Comparison of ENCODE assay signal across 29 cellular contexts in the genomic region with DNA sequence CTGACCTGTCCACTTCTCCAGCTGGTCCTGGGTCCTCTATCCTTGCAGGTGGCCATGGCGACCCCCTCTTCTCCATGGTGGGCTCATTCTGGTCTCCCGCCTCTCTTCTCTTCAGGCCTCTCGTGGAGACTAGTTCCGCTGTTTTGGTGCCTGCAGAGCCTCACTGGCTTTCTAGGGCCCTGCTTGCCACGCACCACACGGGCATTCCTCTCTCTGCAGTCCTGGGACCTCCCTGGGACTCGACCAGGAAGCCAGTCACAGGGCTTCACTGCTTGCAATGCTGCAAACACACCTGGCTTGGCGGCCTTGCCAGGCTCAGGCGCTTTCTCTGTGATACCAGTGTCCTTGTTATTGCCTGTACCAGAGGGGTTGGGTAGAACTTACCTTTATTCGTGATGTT. TPM values are rescaled to one million over a fixed set of nuclear protein-coding genes. Genes with fewer than 3 reads are reported as not detected.
"Had no signal": no experiment of that assay in that cellular context is flagged by ENCODE, and none has a peak within 500 bp of the region (broad histone marks: within the 10 kb centered on the region; RNA-seq: fewer than 3 reads in every experiment).

No MANE protein-coding gene starts in this region.

- H3K4me1 ChIP-seq: parathyroid adenoma, psoas muscle, right lobe of liver, sigmoid colon, suprapubic skin, tibial artery, transverse colon, upper lobe of left lung, vagina had no signal

- H3K36me3 ChIP-seq: ovary, sigmoid colon, suprapubic skin, tibial artery, transverse colon, upper lobe of left lung, vagina had no signal

- H3K4me3 ChIP-seq: ovary, psoas muscle, right lobe of liver, sigmoid colon, suprapubic skin, testis, tibial artery, transverse colon, upper lobe of left lung, vagina had no signal

- H3K9ac ChIP-seq: parathyroid adenoma had no signal

- H3K27me3 ChIP-seq: ovary, right lobe of liver, suprapubic skin, testis, transverse colon, upper lobe of left lung, vagina had no signal

- H3K27ac ChIP-seq: ovary, parathyroid adenoma, psoas muscle, right lobe of liver, sigmoid colon, suprapubic skin, testis, tibial artery, transverse colon, upper lobe of left lung, vagina had no signal

- H3K79me2 ChIP-seq: parathyroid adenoma had no signal

- H2AFZ ChIP-seq: parathyroid adenoma had no signal

- H3K9me3 ChIP-seq: ovary, psoas muscle, right lobe of liver, sigmoid colon, suprapubic skin, testis, tibial artery, transverse colon, upper lobe of left lung, vagina had no signal

- DNase-seq: naive thymus-derived CD4-positive, alpha-beta T cell; natural killer cell; occipital lobe; psoas muscle; right cardiac atrium; right lobe of liver; sigmoid colon; small intestine; stimulated activated CD4-positive, alpha-beta T cell treated with anti-CD3 and anti-CD28 coated beads, Interleukin-12 subunit alpha, Interleukin-12 subunit beta, amount 100 ng/mL, for 4 hours; stimulated activated CD4-positive, alpha-beta T cell treated with anti-CD3 and anti-CD28 coated beads, Interleukin-1b, Interleukin-23, amount 100 ng/mL, for 48 hours; stimulated activated CD4-positive, alpha-beta T cell treated with anti-CD3 and anti-CD28 coated beads, Interleukin-4, amount 100 ng/mL, for 1 hour; stimulated activated CD4-positive, alpha-beta T cell treated with anti-CD3 and anti-CD28 coated beads, Interleukin-4, amount 100 ng/mL, for 4 hours; stimulated activated CD8-positive, alpha-beta memory T cell treated with anti-CD3 and anti-CD28 coated beads, Interleukin-4, amount 100 ng/mL, for 48 hours; stimulated activated naive CD4-positive, alpha-beta T cell; stimulated activated naive CD8-positive, alpha-beta T cell treated with anti-CD3 and anti-CD28 coated beads, Interleukin-15, amount 100 ng/mL, for 72 hours; stimulated activated naive CD8-positive, alpha-beta T cell treated with anti-CD3 and anti-CD28 coated beads, Interleukin-15, Interleukin-2, amounts not matched to agents 100 U/mL and 50 U/mL, for 24 hours; substantia nigra; testis; tibial artery; transverse colon had no signal

RNA-seq across cellular contexts. Expression of a gene that starts 9.1 kb away (rescaled TPM):
- total RNA-seq: naive thymus-derived CD4-positive, alpha-beta T cell; natural killer cell; occipital lobe; osteoblast; progenitor cell of endocrine pancreas; sigmoid colon; suprapubic skin; transverse colon; upper lobe of left lung; ureter; vagina had no signal
- polyA plus RNA-seq: naive thymus-derived CD4-positive, alpha-beta T cell; neural cell; sigmoid colon had no signal
